17 cellular contexts compared by ENCODE assay signal in the genomic region with DNA sequence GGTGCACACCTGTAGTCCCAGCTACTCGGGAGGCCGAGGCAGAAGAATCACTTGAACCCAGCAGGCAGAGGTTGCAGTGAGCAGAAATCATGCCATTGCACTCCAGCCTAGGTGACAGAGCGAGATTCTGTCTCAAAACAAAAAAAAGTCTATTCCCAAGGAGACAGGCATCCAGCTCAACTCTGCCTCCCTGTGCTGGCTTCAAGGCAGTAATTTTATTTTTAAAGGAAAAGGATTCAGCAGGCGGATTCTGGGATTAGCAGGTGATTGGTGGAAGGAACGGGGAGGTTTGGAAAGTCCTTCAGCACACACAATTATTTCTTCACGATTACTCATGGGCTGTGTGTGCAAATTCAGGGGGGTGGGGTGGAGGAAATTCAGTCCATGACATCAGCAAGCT.
DNase-seq lines count a peak whose midpoint lies in the region; ATAC-seq and TF ChIP-seq lines count a peak whose summit lies in the region.
"Had no signal": no experiment of that assay in that cellular context is flagged by ENCODE, and none has a peak within 500 bp of the region (broad histone marks: within the 10 kb centered on the region; RNA-seq: fewer than 3 reads in every experiment).

No MANE protein-coding gene starts in this region.

- H3K36me3 ChIP-seq in SK-N-SH (replicated peaks in 1 of 2; ENCODE audit: control insufficient read depth in 1 of 2, insufficient read depth in 2 of 2, low read length in 1 of 2) (no peaks in the 10 kb centered on the region), hepatocyte (replicated peaks; ENCODE audit: insufficient read depth, low read depth) (no peaks in the 10 kb centered on the region)

- no peak overlapping the region for H2AFZ ChIP-seq in SK-N-SH (ENCODE audit: low read depth)
- no peak overlapping the region for H2AFZ ChIP-seq in hepatocyte
- H2AFZ ChIP-seq: GM23338 had no signal

- H3F3A ChIP-seq in SK-N-SH (replicated peaks; ENCODE audit: insufficient read depth), result no peaks in the 10 kb centered on the region

- no peak for TF ChIP-seq EP300 in SK-N-SH (IDR thresholded peaks at IDR 0.05; ENCODE audit: borderline replicate concordance in 1 of 2, low read depth in 1 of 2, low read length in 1 of 2)

- TF ChIP-seq CTCF in SK-N-SH (IDR thresholded peaks at IDR 0.05), result no peak
- TF ChIP-seq CTCF in hepatocyte (IDR thresholded peaks at IDR 0.05; ENCODE audit: poor library complexity), result no peak

- H4K20me1 ChIP-seq in SK-N-SH (ENCODE audit: insufficient read depth) (no peaks in the 10 kb centered on the region), hepatocyte (ENCODE audit: insufficient read depth, poor library complexity, severe bottlenecking) (no peaks in the 10 kb centered on the region)

- H3K4me3 ChIP-seq in SK-N-SH (ENCODE audit: low read depth in 2 of 2, low read length in 1 of 2), result no peak overlapping the region
- no peak overlapping the region for H3K4me3 ChIP-seq in hepatocyte
- H3K4me3 ChIP-seq: GM23338 had no signal

- no peaks in the 10 kb centered on the region for H3K4me1 ChIP-seq in SK-N-SH (ENCODE audit: control insufficient read depth in 1 of 2, insufficient read depth in 2 of 2, low read depth in 1 of 2, low read length in 1 of 2)
- no peaks in the 10 kb centered on the region for H3K4me1 ChIP-seq in hepatocyte (ENCODE audit: insufficient read depth)

- no peak for ATAC-seq in SK-N-SH treated with all-trans-retinoic acid at 6 μM for 48 hours
- ATAC-seq: GM23338 had no signal

- H3K9me2 ChIP-seq in SK-N-SH (no peaks in the 10 kb centered on the region), hepatocyte (replicated peaks; ENCODE audit: insufficient read depth) (no peaks in the 10 kb centered on the region)

- no peak overlapping the region for H3K4me2 ChIP-seq in SK-N-SH
- no peak overlapping the region for H3K4me2 ChIP-seq in hepatocyte
- H3K4me2 ChIP-seq: GM23338 had no signal

- H3K27ac ChIP-seq in SK-N-SH (ENCODE audit: low read depth in 2 of 2, low read length in 1 of 2) (no peak overlapping the region), hepatocyte (no peak overlapping the region)
- H3K27ac ChIP-seq: 22Rv1 had no signal

- CTCF ChIA-PET in SK-N-SH (lab: Yijun Ruan, JAX), result interaction anchor here (0.7 to 2.9 kb wide), 4 partner anchors 8 to 120 kb away, joined by 3 to 9 read pairs (median 9); no protein-coding TSS in a partner anchor

- POLR2A ChIA-PET in SK-N-SH (lab: Yijun Ruan, JAX), result no interaction called here

- H3K9ac ChIP-seq in SK-N-SH, result no peak overlapping the region

- DNase-seq in SK-N-SH (no peak), RPMI7951 (ENCODE audit: low read depth) (peak; percentile 35), hepatocyte (ENCODE audit: low spot score) (peak; percentile 13), AG08396 (ENCODE audit: low spot score) (no peak), OCI-M1 (lab: John Stamatoyannopoulos, UW) (no peak), mesenteric fat pad (ENCODE audit: low spot score) (no peak)
- DNase-seq: AML-193; C1 segment of cervical spinal cord; Calu3; CD4-positive, alpha-beta memory T cell; COR-L47; DMS53; DMS79 treated with DMSO at 0.1 percent for 48 hours; HCEC 1CT had no signal

- peak; percentile 36; the same call in 1 of the 2 replicates for TF ChIP-seq RAD21 in SK-N-SH (IDR thresholded peaks at IDR 0.05; ENCODE audit: low read length)

- 18% methylated on average over 6 of the region's 6 CpGs for WGBS in SK-N-SH (ENCODE audit: low lambda C conversion rate)
- WGBS in hepatocyte (ENCODE audit: low lambda C conversion rate, missing lambda C conversion rate), result 78% methylated on average over 6 of the region's 6 CpGs

- H3K79me2 ChIP-seq in SK-N-SH (ENCODE audit: insufficient read depth) (no peaks in the 10 kb centered on the region), hepatocyte (no peaks in the 10 kb centered on the region)

- H3K27me3 ChIP-seq in SK-N-SH (ENCODE audit: insufficient read depth) (no peaks in the 10 kb centered on the region), hepatocyte (no peaks in the 10 kb centered on the region)

- H3K9me3 ChIP-seq in SK-N-SH (no peaks in the 10 kb centered on the region), hepatocyte (ENCODE audit: low read depth) (no peaks in the 10 kb centered on the region)

TF ChIP-seq in SK-N-SH, 30 proteins besides CTCF, POLR2A, EP300 and RAD21 (continues in another document):
- TF ChIP-seq FOXM1 (IDR thresholded peaks at IDR 0.05; ENCODE audit: low read depth), result no peak
- TF ChIP-seq SMC3 (IDR thresholded peaks at IDR 0.05; ENCODE audit: low read depth, low read length), result no peak
- TF ChIP-seq FOXJ3 (CRISPR knock-in tag; IDR thresholded peaks at IDR 0.05), result no peak
- no peak for TF ChIP-seq POLR2AphosphoS5 (IDR thresholded peaks at IDR 0.05; ENCODE audit: low read depth, low read length)
- TF ChIP-seq RCOR1 (IDR thresholded peaks at IDR 0.05; ENCODE audit: low read length), result no peak
- TF ChIP-seq FOSL2 (IDR thresholded peaks at IDR 0.05; ENCODE audit: borderline replicate concordance, low read depth), result no peak
- no peak for TF ChIP-seq TCF12 (IDR thresholded peaks at IDR 0.05)
- TF ChIP-seq TAF1 (IDR thresholded peaks at IDR 0.05; ENCODE audit: borderline replicate concordance, low read depth, low read length), result no peak
- no peak for TF ChIP-seq IRF3 (IDR thresholded peaks at IDR 0.05; ENCODE audit: low read depth, low read length)
- TF ChIP-seq ELF1 (IDR thresholded peaks at IDR 0.05), result no peak
- no peak for TF ChIP-seq ZBTB33 (IDR thresholded peaks at IDR 0.05; ENCODE audit: borderline replicate concordance, low read depth)
- TF ChIP-seq NRF1 (IDR thresholded peaks at IDR 0.05; ENCODE audit: low read depth, low read length), result no peak

TF ChIP-seq in SK-N-SH treated with all-trans-retinoic acid at 6 μM for 48 hours, 23 proteins besides CTCF, POLR2A, EP300 and RAD21 (continues in another document):
- TF ChIP-seq SNAI2 (CRISPR knock-in tag; IDR thresholded peaks at IDR 0.05) (no peak), ESRRG (CRISPR knock-in tag; IDR thresholded peaks at IDR 0.05) (no peak), ZFP3 (CRISPR knock-in tag; IDR thresholded peaks at IDR 0.05) (no peak), PATZ1 (CRISPR knock-in tag; IDR thresholded peaks at IDR 0.05; ENCODE audit: borderline replicate concordance) (no peak), ZNF565 (CRISPR knock-in tag; conservative IDR thresholded peaks at IDR 0.05; ENCODE audit: low read depth) (no peak), CSDC2 (CRISPR knock-in tag; IDR thresholded peaks at IDR 0.05) (no peak), ZNF70 (CRISPR knock-in tag; IDR thresholded peaks at IDR 0.05) (no peak), ZNF8 (CRISPR knock-in tag; IDR thresholded peaks at IDR 0.05) (no peak), CSRNP3 (CRISPR knock-in tag; IDR thresholded peaks at IDR 0.05) (no peak), ARNTL (CRISPR knock-in tag; IDR thresholded peaks at IDR 0.05; ENCODE audit: borderline replicate concordance, low read depth) (no peak), OSR1 (CRISPR knock-in tag; IDR thresholded peaks at IDR 0.05) (no peak), GLIS3 (CRISPR knock-in tag; IDR thresholded peaks at IDR 0.05) (no peak), CREB5 (CRISPR knock-in tag; IDR thresholded peaks at IDR 0.05; ENCODE audit: low read depth) (no peak)

Comparison
In these comparisons a context has a peak if more than half of its experiments do, and no peak if none do; other contexts are left out.
1. DNase-seq: peak in RPMI7951 (single experiment) and hepatocyte (single experiment); none in SK-N-SH (single experiment), AG08396 (single experiment), OCI-M1 (single experiment) and mesenteric fat pad (single experiment).